In the genomic region with DNA sequence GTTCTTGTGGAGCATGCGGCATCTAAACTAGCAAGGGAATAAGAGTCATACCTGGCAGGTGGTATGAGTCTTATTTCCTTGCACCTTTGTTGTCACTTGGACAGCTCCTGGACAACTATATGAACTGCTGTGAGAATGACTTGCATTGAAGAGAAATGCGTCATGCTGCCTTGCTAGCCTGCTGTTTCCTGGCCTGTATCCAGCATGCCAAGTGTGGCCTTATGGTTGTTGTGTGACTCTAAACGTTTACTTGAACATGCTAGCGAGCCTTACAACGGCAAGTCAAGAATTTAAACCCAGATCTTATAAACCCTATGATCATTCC, we compare ENCODE assay signal across 15 cellular contexts.
DNase-seq lines count a peak whose midpoint lies in the region; ATAC-seq, FAIRE-seq and TF ChIP-seq lines count a peak whose summit lies in the region.
"Had no signal": no experiment of that assay in that cellular context is flagged by ENCODE, and none has a peak within 500 bp of the region (broad histone marks: within the 10 kb centered on the region; RNA-seq: fewer than 3 reads in every experiment).

No MANE protein-coding gene starts in this region.

- peak overlapping the region; percentile 64 for H3K4me2 ChIP-seq in K562 (ENCODE audit: insufficient read depth, low read length)
- H3K4me2 ChIP-seq: PC-9 had no signal

- peaks cover 5% of the 10 kb centered on the region; the same call in 1 of the 2 replicates for H3K9me3 ChIP-seq in K562 (replicated peaks; ENCODE audit: control insufficient read depth, insufficient read depth, low read depth, low read length)
- H3K9me3 ChIP-seq: SJCRH30 had no signal

- TF ChIP-seq CTCF in K562 (IDR thresholded peaks at IDR 0.05 in 2 of 3, conservative IDR thresholded peaks at IDR 0.05 in 1 of 3; ENCODE audit: insufficient read depth in 2 of 3, low read depth in 1 of 3, low read length in 3 of 3) (no peak), coronary artery (IDR thresholded peaks at IDR 0.05) (no peak)

- H3K79me2 ChIP-seq in K562 (ENCODE audit: control insufficient read depth, insufficient read depth, low read length): no peaks in the 10 kb centered on the region

- CTCF ChIA-PET in K562 (lab: Yijun Ruan, JAX; ENCODE audit: low intra/inter-chr PET ratio): interaction anchor here (0.6 kb wide), 1 partner anchor 626 kb away, joined by 3 read pairs; no protein-coding TSS in a partner anchor

- H4K20me1 ChIP-seq in K562 (replicated peaks; ENCODE audit: control insufficient read depth, insufficient read depth, low read length): no peaks in the 10 kb centered on the region

- intact Hi-C loops in K562 (cut with micrococcal nuclease): loop anchor here (5.0 kb wide), 1 partner anchor 85 kb away; no protein-coding TSS in a partner anchor

- H3K9me1 ChIP-seq in K562 (ENCODE audit: control insufficient read depth, insufficient read depth, low read length): no peaks in the 10 kb centered on the region

- TF ChIP-seq POLR2A in K562 (conservative IDR thresholded peaks at IDR 0.05): no peak

- peak; percentile 70 for DNase-seq in Daoy (ENCODE audit: low read depth)
- DNase-seq in NCI-H1694 treated with DMSO at 0.1 percent for 48 hours (lab: John Stamatoyannopoulos, UW): peak; percentile 74
- DNase-seq in K562 (ENCODE audit: extremely low read depth in 1 of 4, low spot score in 3 of 4): peak; percentile 54 to 90 (median 66)
- DNase-seq in kidney tubule cell (ENCODE audit: low spot score): peak; percentile 6
- no peak for DNase-seq in SKM-1 (lab: John Stamatoyannopoulos, UW; ENCODE audit: unreplicated experiment)
- no peak for DNase-seq in coronary artery (ENCODE audit: low spot score)
- no peak for DNase-seq in anterior cingulate cortex (lab: John Stamatoyannopoulos, UW)
- DNase-seq: hypothalamus, Karpas-422, left cardiac atrium, NCI-H1105, PC-9, SJCRH30 had no signal

- no peak; the same call in 1 of the 2 replicates for TF ChIP-seq EP300 in K562 (IDR thresholded peaks at IDR 0.05; ENCODE audit: low read length)

- BruUV-seq in K562 (replicated peaks; lab: Mats Ljungman, UMichigan): no TSS peak

- H3K4me3 ChIP-seq in K562 (no peak overlapping the region), coronary artery (no peak overlapping the region)
- H3K4me3 ChIP-seq: PC-9, SJCRH30 had no signal

- WGBS in K562 (ENCODE audit: insufficient coverage, low coverage, missing lambda C conversion rate): 3% methylated on average over 5 of the region's 5 CpGs

- peak overlapping the region; percentile 80 for H3K27ac ChIP-seq in K562 (ENCODE audit: extremely low read depth, low read depth, low read length)
- no peak overlapping the region for H3K27ac ChIP-seq in coronary artery
- H3K27ac ChIP-seq: PC-9, SJCRH30 had no signal

- H3K9ac ChIP-seq in K562 (ENCODE audit: insufficient read depth in 1 of 2, low read depth in 2 of 2, low read length in 2 of 2): peak overlapping the region in 1 of 2 experiments; percentile 55; a peak in 2 of 4 replicates

- FAIRE-seq in K562 (lab: Jason Lieb, UNC): peak; percentile 97
- FAIRE-seq: D721Med had no signal

- in situ Hi-C loops in K562 (cut with MboI): no loop called here

- ATAC-seq in K562: peak; percentile 96
- ATAC-seq: left cardiac atrium; stimulated activated memory B cell treated with anti-CD40 and anti-IgM and Interleukin-4, amounts not matched to agents 10 μg/mL and 1 μg/mL and 100 μg/mL, for 72 hours had no signal

- no peaks in the 10 kb centered on the region for H3K36me3 ChIP-seq in K562 (ENCODE audit: control insufficient read depth, insufficient read depth, low read length)

- H3K4me1 ChIP-seq in K562 (replicated peaks in 1 of 2; ENCODE audit: control insufficient read depth in 2 of 2, insufficient read depth in 2 of 2, low read length in 2 of 2): peaks cover 0 to 14% of the 10 kb centered on the region in 2 experiments; a peak in 3 of 5 replicates
- H3K4me1 ChIP-seq: SJCRH30 had no signal

- no peaks in the 10 kb centered on the region for H3K27me3 ChIP-seq in K562 (ENCODE audit: control insufficient read depth in 2 of 2, insufficient read depth in 2 of 2, low read length in 2 of 2)
- H3K27me3 ChIP-seq: SJCRH30 had no signal

- peak overlapping the region; percentile 78 for H2AFZ ChIP-seq in K562 (ENCODE audit: low read depth, low read length)
- H2AFZ ChIP-seq: PC-9 had no signal

- POLR2A ChIA-PET in K562 (lab: Yijun Ruan, JAX): interaction anchor here (1.0 kb wide), 1 partner anchor 17 kb away, joined by 3 read pairs; no protein-coding TSS in a partner anchor

- peak in 1 of 2 experiments; percentile 17; a peak in 1 of 4 replicates for TF ChIP-seq RAD21 in K562 (CRISPR knock-in tag; conservative IDR thresholded peaks at IDR 0.05 in 1 of 2, IDR thresholded peaks at IDR 0.05 in 1 of 2)

TF ChIP-seq in K562, 482 proteins besides CTCF, POLR2A, EP300 and RAD21 (continues in another document):
- 0 out of 2 replicates have a peak, but pooled peaks have one; percentile 51 for TF ChIP-seq MTA3 (IDR thresholded peaks at IDR 0.05; ENCODE audit: borderline replicate concordance)
- TF ChIP-seq, protein P1, sequence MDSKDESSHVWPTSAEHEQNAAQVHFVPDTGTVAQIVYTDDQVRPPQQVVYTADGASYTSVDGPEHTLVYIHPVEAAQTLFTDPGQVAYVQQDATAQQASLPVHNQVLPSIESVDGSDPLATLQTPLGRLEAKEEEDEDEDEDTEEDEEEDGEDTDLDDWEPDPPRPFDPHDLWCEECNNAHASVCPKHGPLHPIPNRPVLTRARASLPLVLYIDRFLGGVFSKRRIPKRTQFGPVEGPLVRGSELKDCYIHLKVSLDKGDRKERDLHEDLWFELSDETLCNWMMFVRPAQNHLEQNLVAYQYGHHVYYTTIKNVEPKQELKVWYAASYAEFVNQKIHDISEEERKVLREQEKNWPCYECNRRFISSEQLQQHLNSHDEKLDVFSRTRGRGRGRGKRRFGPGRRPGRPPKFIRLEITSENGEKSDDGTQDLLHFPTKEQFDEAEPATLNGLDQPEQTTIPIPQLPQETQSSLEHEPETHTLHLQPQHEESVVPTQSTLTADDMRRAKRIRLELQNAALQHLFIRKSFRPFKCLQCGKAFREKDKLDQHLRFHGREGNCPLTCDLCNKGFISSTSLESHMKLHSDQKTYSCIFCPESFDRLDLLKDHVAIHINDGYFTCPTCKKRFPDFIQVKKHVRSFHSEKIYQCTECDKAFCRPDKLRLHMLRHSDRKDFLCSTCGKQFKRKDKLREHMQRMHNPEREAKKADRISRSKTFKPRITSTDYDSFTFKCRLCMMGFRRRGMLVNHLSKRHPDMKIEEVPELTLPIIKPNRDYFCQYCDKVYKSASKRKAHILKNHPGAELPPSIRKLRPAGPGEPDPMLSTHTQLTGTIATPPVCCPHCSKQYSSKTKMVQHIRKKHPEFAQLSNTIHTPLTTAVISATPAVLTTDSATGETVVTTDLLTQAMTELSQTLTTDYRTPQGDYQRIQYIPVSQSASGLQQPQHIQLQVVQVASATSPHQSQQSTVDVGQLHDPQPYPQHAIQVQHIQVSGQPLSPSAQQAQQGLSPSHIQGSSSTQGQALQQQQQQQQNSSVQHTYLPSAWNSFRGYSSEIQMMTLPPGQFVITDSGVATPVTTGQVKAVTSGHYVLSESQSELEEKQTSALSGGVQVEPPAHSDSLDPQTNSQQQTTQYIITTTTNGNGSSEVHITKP (IDR thresholded peaks at IDR 0.05; ENCODE audit: partially characterized antibody): peak; percentile 61
- TF ChIP-seq NRF1 (conservative IDR thresholded peaks at IDR 0.05 in 1 of 2, IDR thresholded peaks at IDR 0.05 in 1 of 2): no peak
- no peak for TF ChIP-seq U2AF2 (optimal IDR thresholded peaks at IDR 0.05; ENCODE audit: low read depth, low read length)
- no peak for TF ChIP-seq ETV6 (IDR thresholded peaks at IDR 0.05; ENCODE audit: borderline replicate concordance in 1 of 2, low read depth in 2 of 2, low read length in 1 of 2)
- no peak for TF ChIP-seq ETV6 (CRISPR knock-in tag; IDR thresholded peaks at IDR 0.05; ENCODE audit: borderline replicate concordance)
- TF ChIP-seq, protein P2, sequence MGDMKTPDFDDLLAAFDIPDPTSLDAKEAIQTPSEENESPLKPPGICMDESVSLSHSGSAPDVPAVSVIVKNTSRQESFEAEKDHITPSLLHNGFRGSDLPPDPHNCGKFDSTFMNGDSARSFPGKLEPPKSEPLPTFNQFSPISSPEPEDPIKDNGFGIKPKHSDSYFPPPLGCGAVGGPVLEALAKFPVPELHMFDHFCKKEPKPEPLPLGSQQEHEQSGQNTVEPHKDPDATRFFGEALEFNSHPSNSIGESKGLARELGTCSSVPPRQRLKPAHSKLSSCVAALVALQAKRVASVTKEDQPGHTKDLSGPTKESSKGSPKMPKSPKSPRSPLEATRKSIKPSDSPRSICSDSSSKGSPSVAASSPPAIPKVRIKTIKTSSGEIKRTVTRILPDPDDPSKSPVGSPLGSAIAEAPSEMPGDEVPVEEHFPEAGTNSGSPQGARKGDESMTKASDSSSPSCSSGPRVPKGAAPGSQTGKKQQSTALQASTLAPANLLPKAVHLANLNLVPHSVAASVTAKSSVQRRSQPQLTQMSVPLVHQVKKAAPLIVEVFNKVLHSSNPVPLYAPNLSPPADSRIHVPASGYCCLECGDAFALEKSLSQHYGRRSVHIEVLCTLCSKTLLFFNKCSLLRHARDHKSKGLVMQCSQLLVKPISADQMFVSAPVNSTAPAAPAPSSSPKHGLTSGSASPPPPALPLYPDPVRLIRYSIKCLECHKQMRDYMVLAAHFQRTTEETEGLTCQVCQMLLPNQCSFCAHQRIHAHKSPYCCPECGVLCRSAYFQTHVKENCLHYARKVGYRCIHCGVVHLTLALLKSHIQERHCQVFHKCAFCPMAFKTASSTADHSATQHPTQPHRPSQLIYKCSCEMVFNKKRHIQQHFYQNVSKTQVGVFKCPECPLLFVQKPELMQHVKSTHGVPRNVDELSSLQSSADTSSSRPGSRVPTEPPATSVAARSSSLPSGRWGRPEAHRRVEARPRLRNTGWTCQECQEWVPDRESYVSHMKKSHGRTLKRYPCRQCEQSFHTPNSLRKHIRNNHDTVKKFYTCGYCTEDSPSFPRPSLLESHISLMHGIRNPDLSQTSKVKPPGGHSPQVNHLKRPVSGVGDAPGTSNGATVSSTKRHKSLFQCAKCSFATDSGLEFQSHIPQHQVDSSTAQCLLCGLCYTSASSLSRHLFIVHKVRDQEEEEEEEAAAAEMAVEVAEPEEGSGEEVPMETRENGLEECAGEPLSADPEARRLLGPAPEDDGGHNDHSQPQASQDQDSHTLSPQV (IDR thresholded peaks at IDR 0.05): peak; percentile 71; the same call in 1 of the 2 replicates

Comparison
In these comparisons a context has a peak if more than half of its experiments do, and no peak if none do; other contexts are left out.
1. DNase-seq: peak in Daoy (single experiment), NCI-H1694 treated with DMSO at 0.1 percent for 48 hours (single experiment), K562 (4 of 4) and kidney tubule cell (single experiment); none in SKM-1 (single experiment), coronary artery (single experiment) and anterior cingulate cortex (0 of 58).